37 cellular contexts compared by ENCODE assay signal in genomic region chr17:41151525-41151924, GRCh38. TPM values are rescaled to one million over a fixed set of nuclear protein-coding genes. Genes with fewer than 3 reads are reported as not detected.
"Had no signal": no experiment of that assay in that cellular context is flagged by ENCODE, and none has a peak within 500 bp of the region (broad histone marks: within the 10 kb centered on the region; RNA-seq: fewer than 3 reads in every experiment).

No MANE protein-coding gene starts in this region.

- H3K4me1 ChIP-seq: adrenal gland, body of pancreas, esophagus muscularis mucosa, foreskin keratinocyte, gastrocnemius medialis, heart left ventricle had no signal

- FAIRE-seq: colon had no signal

- H3K4me3 ChIP-seq: adrenal gland, body of pancreas, esophagus muscularis mucosa, gastrocnemius medialis, heart left ventricle had no signal

- ATAC-seq: activated CD4-positive, CD25-positive, alpha-beta regulatory T cell treated with anti-CD3 and anti-CD28 coated beads, Interleukin-2, amount 50 U/mL, for 24 hours; activated CD8-positive, alpha-beta memory T cell treated with anti-CD3 and anti-CD28 coated beads, Interleukin-2, amount 10 ng/mL, durations not matched to agents 7 days and 5 days; activated CD8-positive, alpha-beta T cell treated with anti-CD3 and anti-CD28 coated beads, Interleukin-2, amount 10 ng/mL, durations not matched to agents 7 days and 5 days; activated naive CD8-positive, alpha-beta T cell treated with anti-CD3 and anti-CD28 coated beads, Interleukin-2, amount 50 U/mL, for 24 hours; body of pancreas; effector memory CD8-positive, alpha-beta T cell; foreskin keratinocyte; gastrocnemius medialis; heart left ventricle; T-helper 17 cell had no signal

- H3K9me3 ChIP-seq: adrenal gland, body of pancreas, esophagus muscularis mucosa, gastrocnemius medialis had no signal

- DNase-seq: activated B cell treated with CpG ODN at 0.5 μM for 24 hours; activated CD4-positive, alpha-beta memory T cell treated with anti-CD3 and anti-CD28 coated beads for 36 hours; activated CD4-positive, alpha-beta T cell treated with anti-CD3 and anti-CD28 coated beads for 48 hours; activated CD4-positive, alpha-beta T cell treated with anti-CD3 and anti-CD28 coated beads, Interleukin-2, amount 50 U/mL, for 1 hour; activated CD8-positive, alpha-beta memory T cell treated with anti-CD3 and anti-CD28 coated beads, Interleukin-2, amount 10 ng/mL, durations not matched to agents 7 days and 5 days; activated CD8-positive, alpha-beta memory T cell treated with anti-CD3 and anti-CD28 coated beads, Interleukin-2, amount 50 U/mL, for 4 hours; activated CD8-positive, alpha-beta T cell treated with anti-CD3 and anti-CD28 coated beads, Interleukin-2, amount 10 ng/mL, durations not matched to agents 7 days and 5 days; activated effector memory CD4-positive, alpha-beta T cell treated with anti-CD3 and anti-CD28 coated beads, Interleukin-2, amount 50 U/mL, for 16 hours; activated naive CD4-positive, alpha-beta T cell treated with anti-CD3 and anti-CD28 coated beads for 36 hours; activated naive CD8-positive, alpha-beta T cell treated with anti-CD3 and anti-CD28 coated beads for 36 hours; activated naive CD8-positive, alpha-beta T cell treated with anti-CD3 and anti-CD28 coated beads, Interleukin-2, amount 50 U/mL, for 24 hours; activated T-cell treated with anti-CD3 and anti-CD28 coated beads, Interleukin-2, amount 50 U/mL, for 1 hour; activated T-cell treated with anti-CD3 and anti-CD28 coated beads, Interleukin-2, amount 50 U/mL, for 48 hours; adrenal gland; amygdala; aorta; body of pancreas; caudate nucleus; cortex of kidney; dermis blood vessel endothelial cell; effector CD4-positive, alpha-beta T cell; effector memory CD8-positive, alpha-beta T cell; erythroblast; foreskin keratinocyte; gastrocnemius medialis; glutamatergic neuron; heart left ventricle; T-helper 17 cell; T1000; WERI-Rb-1 had no signal

- H3K27ac ChIP-seq: adrenal gland, body of pancreas, esophagus muscularis mucosa, foreskin keratinocyte, gastrocnemius medialis, heart left ventricle, WERI-Rb-1 had no signal

- H3K27me3 ChIP-seq: body of pancreas, foreskin keratinocyte had no signal

- H3K36me3 ChIP-seq: adrenal gland, esophagus muscularis mucosa, gastrocnemius medialis, heart left ventricle, WERI-Rb-1 had no signal

RNA-seq across cellular contexts. Expression of gene KRTAP4-5, which starts 1.9 kb away (rescaled TPM):
- total RNA-seq: activated B cell treated with CpG ODN at 0.5 μM for 24 hours; activated CD4-positive, alpha-beta memory T cell treated with anti-CD3 and anti-CD28 coated beads for 36 hours; activated CD8-positive, alpha-beta memory T cell treated with anti-CD3 and anti-CD28 coated beads for 36 hours; activated CD8-positive, alpha-beta memory T cell treated with anti-CD3 and anti-CD28 coated beads, Interleukin-2, amount 10 ng/mL, durations not matched to agents 7 days and 5 days; activated CD8-positive, alpha-beta T cell treated with anti-CD3 and anti-CD28 coated beads, Interleukin-2, amount 10 ng/mL, durations not matched to agents 7 days and 5 days; activated naive CD4-positive, alpha-beta T cell treated with anti-CD3 and anti-CD28 coated beads for 36 hours; activated naive CD8-positive, alpha-beta T cell treated with anti-CD3 and anti-CD28 coated beads for 36 hours; activated T-helper 1 cell treated with anti-CD3 and anti-CD28 coated beads, Interleukin-12 subunit alpha, Interleukin-12 subunit beta, Interleukin-2, Interleukin-4 antibody, amounts not matched to agents 30 ng/mL and 10 ng/mL and 1 ng/mL, durations not matched to agents 14 hours and 24 hours and 36 hours; activated T-helper 2 cell treated with anti-CD3 and anti-CD28 coated beads, Interferon-gamma antibody, Interleukin-2, Interleukin-4, amounts not matched to agents 10 μg/mL and 5 μg/mL and 100 μg/mL, durations not matched to agents 14 hours and 24 hours and 36 hours; adrenal gland; aorta; body of pancreas; chondrocyte; dermis blood vessel endothelial cell; esophagus muscularis mucosa; foreskin keratinocyte; gastrocnemius medialis; heart left ventricle; T-helper 17 cell had no signal
- polyA plus RNA-seq: adrenal gland, aorta, foreskin keratinocyte, heart left ventricle had no signal

RNA-seq across cellular contexts. Expression of gene KRTAP4-4, which starts 9.0 kb away (rescaled TPM):
- total RNA-seq: activated B cell treated with CpG ODN at 0.5 μM for 24 hours; activated CD4-positive, alpha-beta memory T cell treated with anti-CD3 and anti-CD28 coated beads for 36 hours; activated CD8-positive, alpha-beta memory T cell treated with anti-CD3 and anti-CD28 coated beads for 36 hours; activated CD8-positive, alpha-beta memory T cell treated with anti-CD3 and anti-CD28 coated beads, Interleukin-2, amount 10 ng/mL, durations not matched to agents 7 days and 5 days; activated CD8-positive, alpha-beta T cell treated with anti-CD3 and anti-CD28 coated beads, Interleukin-2, amount 10 ng/mL, durations not matched to agents 7 days and 5 days; activated naive CD4-positive, alpha-beta T cell treated with anti-CD3 and anti-CD28 coated beads for 36 hours; activated naive CD8-positive, alpha-beta T cell treated with anti-CD3 and anti-CD28 coated beads for 36 hours; activated T-helper 1 cell treated with anti-CD3 and anti-CD28 coated beads, Interleukin-12 subunit alpha, Interleukin-12 subunit beta, Interleukin-2, Interleukin-4 antibody, amounts not matched to agents 30 ng/mL and 10 ng/mL and 1 ng/mL, durations not matched to agents 14 hours and 24 hours and 36 hours; activated T-helper 2 cell treated with anti-CD3 and anti-CD28 coated beads, Interferon-gamma antibody, Interleukin-2, Interleukin-4, amounts not matched to agents 10 μg/mL and 5 μg/mL and 100 μg/mL, durations not matched to agents 14 hours and 24 hours and 36 hours; adrenal gland; aorta; body of pancreas; chondrocyte; dermis blood vessel endothelial cell; esophagus muscularis mucosa; foreskin keratinocyte; gastrocnemius medialis; heart left ventricle; T-helper 17 cell had no signal
- polyA plus RNA-seq: adrenal gland, aorta, foreskin keratinocyte, heart left ventricle had no signal

RNA-seq across cellular contexts. Expression of gene KRTAP4-6, which starts 11.2 kb away (rescaled TPM):
- total RNA-seq: activated B cell treated with CpG ODN at 0.5 μM for 24 hours; activated CD4-positive, alpha-beta memory T cell treated with anti-CD3 and anti-CD28 coated beads for 36 hours; activated CD8-positive, alpha-beta memory T cell treated with anti-CD3 and anti-CD28 coated beads for 36 hours; activated CD8-positive, alpha-beta memory T cell treated with anti-CD3 and anti-CD28 coated beads, Interleukin-2, amount 10 ng/mL, durations not matched to agents 7 days and 5 days; activated CD8-positive, alpha-beta T cell treated with anti-CD3 and anti-CD28 coated beads, Interleukin-2, amount 10 ng/mL, durations not matched to agents 7 days and 5 days; activated naive CD4-positive, alpha-beta T cell treated with anti-CD3 and anti-CD28 coated beads for 36 hours; activated naive CD8-positive, alpha-beta T cell treated with anti-CD3 and anti-CD28 coated beads for 36 hours; activated T-helper 1 cell treated with anti-CD3 and anti-CD28 coated beads, Interleukin-12 subunit alpha, Interleukin-12 subunit beta, Interleukin-2, Interleukin-4 antibody, amounts not matched to agents 30 ng/mL and 10 ng/mL and 1 ng/mL, durations not matched to agents 14 hours and 24 hours and 36 hours; activated T-helper 2 cell treated with anti-CD3 and anti-CD28 coated beads, Interferon-gamma antibody, Interleukin-2, Interleukin-4, amounts not matched to agents 10 μg/mL and 5 μg/mL and 100 μg/mL, durations not matched to agents 14 hours and 24 hours and 36 hours; adrenal gland; aorta; body of pancreas; chondrocyte; dermis blood vessel endothelial cell; esophagus muscularis mucosa; foreskin keratinocyte; gastrocnemius medialis; heart left ventricle; T-helper 17 cell had no signal
- polyA plus RNA-seq: adrenal gland, aorta, foreskin keratinocyte, heart left ventricle had no signal

RNA-seq across cellular contexts. Expression of gene KRTAP4-3, which starts 16.5 kb away (rescaled TPM):
- total RNA-seq: activated B cell treated with CpG ODN at 0.5 μM for 24 hours; activated CD4-positive, alpha-beta memory T cell treated with anti-CD3 and anti-CD28 coated beads for 36 hours; activated CD8-positive, alpha-beta memory T cell treated with anti-CD3 and anti-CD28 coated beads for 36 hours; activated CD8-positive, alpha-beta memory T cell treated with anti-CD3 and anti-CD28 coated beads, Interleukin-2, amount 10 ng/mL, durations not matched to agents 7 days and 5 days; activated CD8-positive, alpha-beta T cell treated with anti-CD3 and anti-CD28 coated beads, Interleukin-2, amount 10 ng/mL, durations not matched to agents 7 days and 5 days; activated naive CD4-positive, alpha-beta T cell treated with anti-CD3 and anti-CD28 coated beads for 36 hours; activated naive CD8-positive, alpha-beta T cell treated with anti-CD3 and anti-CD28 coated beads for 36 hours; activated T-helper 1 cell treated with anti-CD3 and anti-CD28 coated beads, Interleukin-12 subunit alpha, Interleukin-12 subunit beta, Interleukin-2, Interleukin-4 antibody, amounts not matched to agents 30 ng/mL and 10 ng/mL and 1 ng/mL, durations not matched to agents 14 hours and 24 hours and 36 hours; activated T-helper 2 cell treated with anti-CD3 and anti-CD28 coated beads, Interferon-gamma antibody, Interleukin-2, Interleukin-4, amounts not matched to agents 10 μg/mL and 5 μg/mL and 100 μg/mL, durations not matched to agents 14 hours and 24 hours and 36 hours; adrenal gland; aorta; body of pancreas; chondrocyte; dermis blood vessel endothelial cell; esophagus muscularis mucosa; foreskin keratinocyte; gastrocnemius medialis; heart left ventricle; T-helper 17 cell had no signal
- polyA plus RNA-seq: adrenal gland, aorta, foreskin keratinocyte, heart left ventricle had no signal

RNA-seq across cellular contexts. Expression of gene KRTAP4-2, which starts 26.5 kb away (rescaled TPM):
- total RNA-seq: activated B cell treated with CpG ODN at 0.5 μM for 24 hours; activated CD4-positive, alpha-beta memory T cell treated with anti-CD3 and anti-CD28 coated beads for 36 hours; activated CD8-positive, alpha-beta memory T cell treated with anti-CD3 and anti-CD28 coated beads for 36 hours; activated CD8-positive, alpha-beta memory T cell treated with anti-CD3 and anti-CD28 coated beads, Interleukin-2, amount 10 ng/mL, durations not matched to agents 7 days and 5 days; activated CD8-positive, alpha-beta T cell treated with anti-CD3 and anti-CD28 coated beads, Interleukin-2, amount 10 ng/mL, durations not matched to agents 7 days and 5 days; activated naive CD4-positive, alpha-beta T cell treated with anti-CD3 and anti-CD28 coated beads for 36 hours; activated naive CD8-positive, alpha-beta T cell treated with anti-CD3 and anti-CD28 coated beads for 36 hours; activated T-helper 1 cell treated with anti-CD3 and anti-CD28 coated beads, Interleukin-12 subunit alpha, Interleukin-12 subunit beta, Interleukin-2, Interleukin-4 antibody, amounts not matched to agents 30 ng/mL and 10 ng/mL and 1 ng/mL, durations not matched to agents 14 hours and 24 hours and 36 hours; activated T-helper 2 cell treated with anti-CD3 and anti-CD28 coated beads, Interferon-gamma antibody, Interleukin-2, Interleukin-4, amounts not matched to agents 10 μg/mL and 5 μg/mL and 100 μg/mL, durations not matched to agents 14 hours and 24 hours and 36 hours; adrenal gland; aorta; body of pancreas; chondrocyte; dermis blood vessel endothelial cell; esophagus muscularis mucosa; foreskin keratinocyte; gastrocnemius medialis; heart left ventricle; T-helper 17 cell had no signal
- polyA plus RNA-seq: adrenal gland, aorta, foreskin keratinocyte, heart left ventricle had no signal
